In the genomic region with DNA sequence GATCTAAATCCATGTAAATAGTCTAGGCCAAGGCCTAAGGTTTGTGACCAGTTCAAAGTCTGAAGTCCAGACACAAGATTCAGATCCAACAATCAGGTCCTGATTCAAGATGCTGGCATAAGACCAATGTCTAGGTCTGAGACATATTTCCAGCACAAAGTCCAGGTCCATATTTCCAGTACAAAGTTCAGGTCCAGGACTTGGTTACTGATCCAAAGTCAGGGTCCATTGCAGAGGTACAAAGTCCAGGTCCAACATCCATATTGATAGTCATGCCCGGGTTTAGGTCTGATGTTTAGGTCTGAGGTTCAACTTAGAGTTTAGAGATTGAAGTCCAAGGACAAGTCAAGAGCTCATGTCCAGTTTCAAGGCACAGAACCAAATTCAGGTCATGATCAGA, we compare ENCODE assay signal across 40 cellular contexts. TPM values are rescaled to one million over a fixed set of nuclear protein-coding genes. Genes with fewer than 3 reads are reported as not detected.
"Had no signal": no experiment of that assay in that cellular context is flagged by ENCODE, and none has a peak within 500 bp of the region (broad histone marks: within the 10 kb centered on the region; RNA-seq: fewer than 3 reads in every experiment).

No MANE protein-coding gene starts in this region.

- DNase-seq: activated effector memory CD4-positive, alpha-beta T cell treated with anti-CD3 and anti-CD28 coated beads, Interleukin-2, amount 50 U/mL, for 16 hours; activated effector memory CD4-positive, alpha-beta T cell treated with Interleukin-2 at 50 U/mL for 16 hours; activated gamma-delta T cell; activated gamma-delta T cell treated with Interleukin-2 at 50 U/mL for 16 hours; activated naive CD4-positive, alpha-beta T cell; activated naive CD4-positive, alpha-beta T cell treated with anti-CD3 and anti-CD28 coated beads for 36 hours; activated naive CD4-positive, alpha-beta T cell treated with anti-CD3 and anti-CD28 coated beads, Interleukin-2, amount 10 ng/mL, durations not matched to agents 7 days and 5 days; activated naive CD4-positive, alpha-beta T cell treated with anti-CD3 and anti-CD28 coated beads, Interleukin-2, amount 50 U/mL, for 16 hours; activated naive CD4-positive, alpha-beta T cell treated with Interleukin-2 at 50 U/mL for 16 hours; activated naive CD8-positive, alpha-beta T cell treated with anti-CD3 and anti-CD28 coated beads for 36 hours; activated naive CD8-positive, alpha-beta T cell treated with anti-CD3 and anti-CD28 coated beads, Interleukin-2, amount 10 ng/mL, durations not matched to agents 7 days and 5 days; activated naive CD8-positive, alpha-beta T cell treated with anti-CD3 and anti-CD28 coated beads, Interleukin-2, amount 50 U/mL, for 24 hours; activated T-cell treated with anti-CD3 and anti-CD28 coated beads, Interleukin-2, amount 50 U/mL, for 1 hour; activated T-cell treated with anti-CD3 and anti-CD28 coated beads, Interleukin-2, amount 50 U/mL, for 24 hours; activated T-cell treated with anti-CD3 and anti-CD28 coated beads, Interleukin-2, amount 50 U/mL, for 4 hours; activated T-cell treated with anti-CD3 and anti-CD28 coated beads, Interleukin-2, amount 50 U/mL, for 48 hours; activated T-cell treated with anti-CD3 and anti-CD28 coated beads, Interleukin-2, amount 50 U/mL, for 72 hours; adrenal gland; amniotic stem cell; amygdala; anterior cingulate cortex; aorta; body of pancreas; brain microvascular endothelial cell; caudate nucleus; central memory CD4-positive, alpha-beta T cell; cerebellar nuclear complex had no signal

- H3K4me1 ChIP-seq: adrenal gland, ascending aorta, body of pancreas, breast epithelium had no signal

- ATAC-seq: activated naive CD4-positive, alpha-beta T cell treated with anti-CD3 and anti-CD28 coated beads, Interleukin-2, amount 50 U/mL, for 72 hours; activated naive CD8-positive, alpha-beta T cell treated with anti-CD3 and anti-CD28 coated beads, Interleukin-2, amount 50 U/mL, for 24 hours; activated T-cell treated with anti-CD3 and anti-CD28 coated beads, Interleukin-2, amount 50 U/mL, for 4 hours; activated T-cell treated with anti-CD3 and anti-CD28 coated beads, Interleukin-2, amount 50 U/mL, for 72 hours; activated T-helper 17 cell treated with anti-CD3 and anti-CD28 coated beads, Interleukin-2, amount 50 U/mL, for 72 hours; body of pancreas had no signal

- FAIRE-seq: astrocyte had no signal

- H3K9me3 ChIP-seq: adrenal gland, ascending aorta, body of pancreas, breast epithelium had no signal

- H3K27me3 ChIP-seq: adrenal gland, ascending aorta, body of pancreas, brain microvascular endothelial cell, breast epithelium, cardiac muscle cell had no signal

- H3K36me3 ChIP-seq: adrenal gland, ascending aorta, brain microvascular endothelial cell, breast epithelium, cardiac muscle cell had no signal

- H3K27ac ChIP-seq: adrenal gland, ascending aorta, body of pancreas, brain microvascular endothelial cell, breast epithelium, cardiac muscle cell had no signal

- H3K4me3 ChIP-seq: adrenal gland, ascending aorta, body of pancreas, breast epithelium, cardiac muscle cell had no signal

RNA-seq across cellular contexts. Expression of a gene that starts 52.7 kb away (rescaled TPM):
- total RNA-seq: activated naive CD4-positive, alpha-beta T cell treated with anti-CD3 and anti-CD28 coated beads for 36 hours; activated naive CD4-positive, alpha-beta T cell treated with anti-CD3 and anti-CD28 coated beads, Interleukin-2, amount 50 U/mL, for 72 hours; activated naive CD8-positive, alpha-beta T cell treated with anti-CD3 and anti-CD28 coated beads for 36 hours; activated naive CD8-positive, alpha-beta T cell treated with anti-CD3 and anti-CD28 coated beads, Interleukin-2, amount 10 ng/mL, durations not matched to agents 7 days and 5 days; activated T-cell treated with anti-CD3 and anti-CD28 coated beads, Interleukin-2, amount 50 U/mL, for 4 hours; activated T-cell treated with anti-CD3 and anti-CD28 coated beads, Interleukin-2, amount 50 U/mL, for 72 hours; activated T-helper 1 cell treated with anti-CD3 and anti-CD28 coated beads, Interleukin-12 subunit alpha, Interleukin-12 subunit beta, Interleukin-2, Interleukin-4 antibody, amounts not matched to agents 30 ng/mL and 10 ng/mL and 1 ng/mL, durations not matched to agents 14 hours and 24 hours and 36 hours; activated T-helper 17 cell treated with anti-CD3 and anti-CD28 coated beads, Interleukin-2, amount 50 U/mL, for 72 hours; activated T-helper 2 cell treated with anti-CD3 and anti-CD28 coated beads, Interferon-gamma antibody, Interleukin-2, Interleukin-4, amounts not matched to agents 10 μg/mL and 5 μg/mL and 100 μg/mL, durations not matched to agents 14 hours and 24 hours and 36 hours; adrenal gland; aorta; ascending aorta; astrocyte; body of pancreas; breast epithelium; bronchial epithelial cell; cardiac septum; cerebellum; chondrocyte had no signal
- polyA plus RNA-seq: adipose tissue, adrenal gland, aorta had no signal
